In the genomic region with DNA sequence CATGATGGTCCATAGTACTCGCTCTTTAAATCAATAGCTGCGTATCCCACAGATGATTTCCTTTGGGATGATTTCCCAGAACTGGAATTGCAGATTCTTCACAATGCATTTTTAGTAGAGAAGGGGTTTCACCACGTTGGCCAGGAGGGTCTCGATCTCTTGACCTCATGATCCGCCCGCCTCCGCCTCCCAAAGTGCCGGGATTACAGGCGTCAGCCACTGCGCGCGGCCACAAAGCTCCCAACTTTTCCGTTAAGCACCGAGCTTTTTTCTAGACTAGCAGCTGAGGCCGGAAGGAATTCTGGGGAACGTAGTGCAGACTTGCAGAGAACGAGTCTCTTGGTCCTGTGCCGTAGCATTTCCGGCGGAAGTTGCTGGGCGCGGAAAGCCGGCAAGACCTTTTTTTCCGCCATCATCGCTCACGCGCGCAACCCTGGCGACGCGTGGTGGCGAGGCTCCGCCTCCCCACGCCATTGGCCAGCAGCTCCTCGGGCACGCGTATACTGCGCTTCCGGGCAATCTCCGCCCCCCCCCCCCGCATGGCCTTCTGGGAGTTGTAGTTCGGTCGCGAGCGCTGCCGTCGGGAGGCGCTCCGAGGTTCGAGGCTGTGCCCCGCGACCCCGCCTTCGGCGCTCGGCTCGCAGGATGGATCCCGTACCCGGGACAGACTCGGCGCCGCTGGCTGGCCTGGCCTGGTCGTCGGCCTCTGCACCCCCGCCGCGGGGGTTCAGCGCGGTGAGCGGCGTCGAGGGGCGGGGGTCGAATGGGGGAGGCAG, we compare ENCODE assay signal across 1 cellular context.
A peak's percentile ranks its signal among the peaks of the same experiment; 100 is the strongest.
TF ChIP-seq lines count a peak whose summit lies in the region.

A gene (plus strand): TSS at position 557 of the 776 bp plus-strand sequence. CDS start 89 bp downstream, at position 646.

TF ChIP-seq in HepG2, 621 proteins besides CTCF, POLR2A, EP300 and RAD21 (continued from another document and continues in another):
- TF ChIP-seq, protein P1, sequence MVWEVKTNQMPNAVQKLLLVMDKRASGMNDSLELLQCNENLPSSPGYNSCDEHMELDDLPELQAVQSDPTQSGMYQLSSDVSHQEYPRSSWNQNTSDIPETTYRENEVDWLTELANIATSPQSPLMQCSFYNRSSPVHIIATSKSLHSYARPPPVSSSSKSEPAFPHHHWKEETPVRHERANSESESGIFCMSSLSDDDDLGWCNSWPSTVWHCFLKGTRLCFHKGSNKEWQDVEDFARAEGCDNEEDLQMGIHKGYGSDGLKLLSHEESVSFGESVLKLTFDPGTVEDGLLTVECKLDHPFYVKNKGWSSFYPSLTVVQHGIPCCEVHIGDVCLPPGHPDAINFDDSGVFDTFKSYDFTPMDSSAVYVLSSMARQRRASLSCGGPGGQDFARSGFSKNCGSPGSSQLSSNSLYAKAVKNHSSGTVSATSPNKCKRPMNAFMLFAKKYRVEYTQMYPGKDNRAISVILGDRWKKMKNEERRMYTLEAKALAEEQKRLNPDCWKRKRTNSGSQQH (CRISPR knock-in tag; IDR thresholded peaks at IDR 0.05; ENCODE audit: low read depth), result no peak
- TF ChIP-seq MED13 (CRISPR knock-in tag; IDR thresholded peaks at IDR 0.05), result no peak
- no peak for TF ChIP-seq KLF9 (CRISPR knock-in tag; IDR thresholded peaks at IDR 0.05; ENCODE audit: low read depth)
- TF ChIP-seq KMT2B (CRISPR knock-in tag; IDR thresholded peaks at IDR 0.05), result peak; percentile 76
- TF ChIP-seq GTF2F1 (IDR thresholded peaks at IDR 0.05; ENCODE audit: low read length), result no peak
- TF ChIP-seq ZNF737 (CRISPR knock-in tag; IDR thresholded peaks at IDR 0.05; ENCODE audit: borderline replicate concordance), result no peak
- TF ChIP-seq SOX5 (CRISPR knock-in tag; IDR thresholded peaks at IDR 0.05; ENCODE audit: borderline replicate concordance), result peak; percentile 59; the same call in 1 of the 2 replicates
- no peak for TF ChIP-seq DNMT3B (CRISPR knock-in tag; conservative IDR thresholded peaks at IDR 0.05)
- TF ChIP-seq, protein P2, sequence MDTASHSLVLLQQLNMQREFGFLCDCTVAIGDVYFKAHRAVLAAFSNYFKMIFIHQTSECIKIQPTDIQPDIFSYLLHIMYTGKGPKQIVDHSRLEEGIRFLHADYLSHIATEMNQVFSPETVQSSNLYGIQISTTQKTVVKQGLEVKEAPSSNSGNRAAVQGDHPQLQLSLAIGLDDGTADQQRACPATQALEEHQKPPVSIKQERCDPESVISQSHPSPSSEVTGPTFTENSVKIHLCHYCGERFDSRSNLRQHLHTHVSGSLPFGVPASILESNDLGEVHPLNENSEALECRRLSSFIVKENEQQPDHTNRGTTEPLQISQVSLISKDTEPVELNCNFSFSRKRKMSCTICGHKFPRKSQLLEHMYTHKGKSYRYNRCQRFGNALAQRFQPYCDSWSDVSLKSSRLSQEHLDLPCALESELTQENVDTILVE (CRISPR knock-in tag; IDR thresholded peaks at IDR 0.05), result peak; percentile 77; the same call in 1 of the 2 replicates
- no peak for TF ChIP-seq ZNF207 (IDR thresholded peaks at IDR 0.05; ENCODE audit: borderline replicate concordance)
- TF ChIP-seq, protein P3, sequence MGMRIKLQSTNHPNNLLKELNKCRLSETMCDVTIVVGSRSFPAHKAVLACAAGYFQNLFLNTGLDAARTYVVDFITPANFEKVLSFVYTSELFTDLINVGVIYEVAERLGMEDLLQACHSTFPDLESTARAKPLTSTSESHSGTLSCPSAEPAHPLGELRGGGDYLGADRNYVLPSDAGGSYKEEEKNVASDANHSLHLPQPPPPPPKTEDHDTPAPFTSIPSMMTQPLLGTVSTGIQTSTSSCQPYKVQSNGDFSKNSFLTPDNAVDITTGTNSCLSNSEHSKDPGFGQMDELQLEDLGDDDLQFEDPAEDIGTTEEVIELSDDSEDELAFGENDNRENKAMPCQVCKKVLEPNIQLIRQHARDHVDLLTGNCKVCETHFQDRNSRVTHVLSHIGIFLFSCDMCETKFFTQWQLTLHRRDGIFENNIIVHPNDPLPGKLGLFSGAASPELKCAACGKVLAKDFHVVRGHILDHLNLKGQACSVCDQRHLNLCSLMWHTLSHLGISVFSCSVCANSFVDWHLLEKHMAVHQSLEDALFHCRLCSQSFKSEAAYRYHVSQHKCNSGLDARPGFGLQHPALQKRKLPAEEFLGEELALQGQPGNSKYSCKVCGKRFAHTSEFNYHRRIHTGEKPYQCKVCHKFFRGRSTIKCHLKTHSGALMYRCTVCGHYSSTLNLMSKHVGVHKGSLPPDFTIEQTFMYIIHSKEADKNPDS (CRISPR knock-in tag; IDR thresholded peaks at IDR 0.05), result no peak
- no peak for TF ChIP-seq IKZF4 (CRISPR knock-in tag; IDR thresholded peaks at IDR 0.05; ENCODE audit: borderline replicate concordance, low read depth, not compliant biosample characterization)
- TF ChIP-seq, protein P4, sequence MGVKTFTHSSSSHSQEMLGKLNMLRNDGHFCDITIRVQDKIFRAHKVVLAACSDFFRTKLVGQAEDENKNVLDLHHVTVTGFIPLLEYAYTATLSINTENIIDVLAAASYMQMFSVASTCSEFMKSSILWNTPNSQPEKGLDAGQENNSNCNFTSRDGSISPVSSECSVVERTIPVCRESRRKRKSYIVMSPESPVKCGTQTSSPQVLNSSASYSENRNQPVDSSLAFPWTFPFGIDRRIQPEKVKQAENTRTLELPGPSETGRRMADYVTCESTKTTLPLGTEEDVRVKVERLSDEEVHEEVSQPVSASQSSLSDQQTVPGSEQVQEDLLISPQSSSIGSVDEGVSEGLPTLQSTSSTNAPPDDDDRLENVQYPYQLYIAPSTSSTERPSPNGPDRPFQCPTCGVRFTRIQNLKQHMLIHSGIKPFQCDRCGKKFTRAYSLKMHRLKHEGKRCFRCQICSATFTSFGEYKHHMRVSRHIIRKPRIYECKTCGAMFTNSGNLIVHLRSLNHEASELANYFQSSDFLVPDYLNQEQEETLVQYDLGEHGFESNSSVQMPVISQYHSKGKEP (CRISPR knock-in tag; IDR thresholded peaks at IDR 0.05), result no peak
- TF ChIP-seq, protein P5, sequence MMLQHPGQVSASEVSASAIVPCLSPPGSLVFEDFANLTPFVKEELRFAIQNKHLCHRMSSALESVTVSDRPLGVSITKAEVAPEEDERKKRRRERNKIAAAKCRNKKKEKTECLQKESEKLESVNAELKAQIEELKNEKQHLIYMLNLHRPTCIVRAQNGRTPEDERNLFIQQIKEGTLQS (CRISPR knock-in tag; IDR thresholded peaks at IDR 0.05), result 0 out of 2 replicates have a peak, but pooled peaks have one; percentile 6
- TF ChIP-seq NRL (CRISPR knock-in tag; IDR thresholded peaks at IDR 0.05; ENCODE audit: borderline replicate concordance), result no peak
- TF ChIP-seq ZNF432 (CRISPR knock-in tag; IDR thresholded peaks at IDR 0.05; ENCODE audit: borderline replicate concordance), result no peak
- TF ChIP-seq ZNF614 (CRISPR knock-in tag; IDR thresholded peaks at IDR 0.05; ENCODE audit: borderline replicate concordance), result no peak
- TF ChIP-seq PAX8 (CRISPR knock-in tag; IDR thresholded peaks at IDR 0.05; ENCODE audit: borderline replicate concordance), result peak; percentile 88; the same call in 1 of the 2 replicates
- 0 out of 2 replicates have a peak, but pooled peaks have one; percentile 68 for TF ChIP-seq NCOA1 (CRISPR knock-in tag; IDR thresholded peaks at IDR 0.05)
- no peak for TF ChIP-seq ATF7-NPFF (CRISPR knock-in tag; IDR thresholded peaks at IDR 0.05; ENCODE audit: low read depth)
- TF ChIP-seq ZNF773 (CRISPR knock-in tag; IDR thresholded peaks at IDR 0.05; ENCODE audit: borderline replicate concordance), result peak; percentile 68; the same call in 1 of the 2 replicates
- no peak; the same call in 1 of the 2 replicates for TF ChIP-seq PPARG (CRISPR knock-in tag; conservative IDR thresholded peaks at IDR 0.05)
- no peak for TF ChIP-seq SCMH1 (CRISPR knock-in tag; IDR thresholded peaks at IDR 0.05; ENCODE audit: borderline replicate concordance)
- TF ChIP-seq TAF15 (IDR thresholded peaks at IDR 0.05; ENCODE audit: low read depth, low read length, poor library complexity, severe bottlenecking), result no peak
- TF ChIP-seq JARID2 (CRISPR knock-in tag; IDR thresholded peaks at IDR 0.05; ENCODE audit: insufficient replicate concordance), result peak; percentile 85
- TF ChIP-seq, protein P6, sequence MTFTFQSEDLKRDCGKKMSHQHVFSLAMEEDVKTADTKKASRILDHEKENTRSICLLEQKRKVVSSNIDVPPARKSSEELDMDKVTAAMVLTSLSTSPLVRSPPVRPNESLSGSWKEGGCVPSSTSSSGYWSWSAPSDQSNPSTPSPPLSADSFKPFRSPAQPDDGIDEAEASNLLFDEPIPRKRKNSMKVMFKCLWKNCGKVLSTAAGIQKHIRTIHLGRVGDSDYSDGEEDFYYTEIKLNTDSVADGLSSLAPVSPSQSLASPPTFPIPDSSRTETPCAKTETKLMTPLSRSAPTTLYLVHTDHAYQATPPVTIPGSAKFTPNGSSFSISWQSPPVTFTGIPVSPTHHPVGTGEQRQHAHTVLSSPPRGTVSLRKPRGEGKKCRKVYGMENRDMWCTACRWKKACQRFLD (CRISPR knock-in tag; IDR thresholded peaks at IDR 0.05; ENCODE audit: borderline replicate concordance), result peak; percentile 62; the same call in 1 of the 2 replicates
- TF ChIP-seq NBN (conservative IDR thresholded peaks at IDR 0.05), result no peak
- TF ChIP-seq SNRNP70 (IDR thresholded peaks at IDR 0.05; ENCODE audit: low read depth, low read length), result no peak
- TF ChIP-seq TGIF2 (CRISPR knock-in tag; IDR thresholded peaks at IDR 0.05), result no peak
- TF ChIP-seq, protein P7, sequence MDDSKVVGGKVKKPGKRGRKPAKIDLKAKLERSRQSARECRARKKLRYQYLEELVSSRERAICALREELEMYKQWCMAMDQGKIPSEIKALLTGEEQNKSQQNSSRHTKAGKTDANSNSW (CRISPR knock-in tag; IDR thresholded peaks at IDR 0.05; ENCODE audit: borderline replicate concordance), result no peak
- no peak for TF ChIP-seq ZNF878 (CRISPR knock-in tag; IDR thresholded peaks at IDR 0.05)
- no peak for TF ChIP-seq TOE1 (CRISPR knock-in tag; IDR thresholded peaks at IDR 0.05)
- TF ChIP-seq, protein P8, sequence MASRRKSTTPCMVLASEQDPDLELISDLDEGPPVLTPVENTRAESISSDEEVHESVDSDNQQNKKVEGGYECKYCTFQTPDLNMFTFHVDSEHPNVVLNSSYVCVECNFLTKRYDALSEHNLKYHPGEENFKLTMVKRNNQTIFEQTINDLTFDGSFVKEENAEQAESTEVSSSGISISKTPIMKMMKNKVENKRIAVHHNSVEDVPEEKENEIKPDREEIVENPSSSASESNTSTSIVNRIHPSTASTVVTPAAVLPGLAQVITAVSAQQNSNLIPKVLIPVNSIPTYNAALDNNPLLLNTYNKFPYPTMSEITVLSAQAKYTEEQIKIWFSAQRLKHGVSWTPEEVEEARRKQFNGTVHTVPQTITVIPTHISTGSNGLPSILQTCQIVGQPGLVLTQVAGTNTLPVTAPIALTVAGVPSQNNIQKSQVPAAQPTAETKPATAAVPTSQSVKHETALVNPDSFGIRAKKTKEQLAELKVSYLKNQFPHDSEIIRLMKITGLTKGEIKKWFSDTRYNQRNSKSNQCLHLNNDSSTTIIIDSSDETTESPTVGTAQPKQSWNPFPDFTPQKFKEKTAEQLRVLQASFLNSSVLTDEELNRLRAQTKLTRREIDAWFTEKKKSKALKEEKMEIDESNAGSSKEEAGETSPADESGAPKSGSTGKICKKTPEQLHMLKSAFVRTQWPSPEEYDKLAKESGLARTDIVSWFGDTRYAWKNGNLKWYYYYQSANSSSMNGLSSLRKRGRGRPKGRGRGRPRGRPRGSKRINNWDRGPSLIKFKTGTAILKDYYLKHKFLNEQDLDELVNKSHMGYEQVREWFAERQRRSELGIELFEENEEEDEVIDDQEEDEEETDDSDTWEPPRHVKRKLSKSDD (CRISPR knock-in tag; IDR thresholded peaks at IDR 0.05; ENCODE audit: low read depth), result peak; percentile 77
- TF ChIP-seq SUZ12 (IDR thresholded peaks at IDR 0.05; ENCODE audit: low read depth, low read length), result peak; percentile 52
- no peak for TF ChIP-seq XRCC5 (optimal IDR thresholded peaks at IDR 0.05; ENCODE audit: low read length)
- no peak for TF ChIP-seq RFXANK (CRISPR knock-in tag; IDR thresholded peaks at IDR 0.05)
- TF ChIP-seq DNMT1 (CRISPR knock-in tag; IDR thresholded peaks at IDR 0.05), result no peak
- TF ChIP-seq, protein P9, sequence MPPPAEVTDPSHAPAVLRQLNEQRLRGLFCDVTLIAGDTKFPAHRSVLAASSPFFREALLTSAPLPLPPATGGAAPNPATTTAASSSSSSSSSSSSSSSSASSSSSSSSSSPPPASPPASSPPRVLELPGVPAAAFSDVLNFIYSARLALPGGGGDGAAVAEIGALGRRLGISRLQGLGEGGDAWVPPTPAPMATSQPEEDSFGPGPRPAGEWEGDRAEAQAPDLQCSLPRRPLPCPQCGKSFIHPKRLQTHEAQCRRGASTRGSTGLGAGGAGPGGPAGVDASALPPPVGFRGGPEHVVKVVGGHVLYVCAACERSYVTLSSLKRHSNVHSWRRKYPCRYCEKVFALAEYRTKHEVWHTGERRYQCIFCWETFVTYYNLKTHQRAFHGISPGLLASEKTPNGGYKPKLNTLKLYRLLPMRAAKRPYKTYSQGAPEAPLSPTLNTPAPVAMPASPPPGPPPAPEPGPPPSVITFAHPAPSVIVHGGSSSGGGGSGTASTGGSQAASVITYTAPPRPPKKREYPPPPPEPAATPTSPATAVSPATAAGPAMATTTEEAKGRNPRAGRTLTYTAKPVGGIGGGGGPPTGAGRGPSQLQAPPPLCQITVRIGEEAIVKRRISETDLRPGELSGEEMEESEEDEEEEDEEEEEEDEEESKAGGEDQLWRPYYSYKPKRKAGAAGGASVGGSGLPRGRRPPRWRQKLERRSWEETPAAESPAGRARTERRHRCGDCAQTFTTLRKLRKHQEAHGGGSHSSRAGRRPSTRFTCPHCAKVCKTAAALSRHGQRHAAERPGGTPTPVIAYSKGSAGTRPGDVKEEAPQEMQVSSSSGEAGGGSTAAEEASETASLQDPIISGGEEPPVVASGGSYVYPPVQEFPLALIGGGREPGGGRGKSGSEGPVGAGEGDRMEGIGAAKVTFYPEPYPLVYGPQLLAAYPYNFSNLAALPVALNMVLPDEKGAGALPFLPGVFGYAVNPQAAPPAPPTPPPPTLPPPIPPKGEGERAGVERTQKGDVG (CRISPR knock-in tag; IDR thresholded peaks at IDR 0.05; ENCODE audit: borderline replicate concordance), result no peak
